ENCODE assay signal across 1 cellular context in genomic region chr2:176763111-176763510, GRCh38.
TF ChIP-seq lines count a peak whose summit lies in the region.

No MANE protein-coding gene starts in this region.

TF ChIP-seq in H1, 55 proteins besides CTCF, POLR2A, EP300 and RAD21 (continued from another document):
- TF ChIP-seq POU5F1 (IDR thresholded peaks at IDR 0.05; ENCODE audit: low read depth, low read length) (no peak), NANOG (IDR thresholded peaks at IDR 0.05; ENCODE audit: insufficient read depth, low read depth, low read length, poor library complexity, severe bottlenecking) (no peak)
